8 cellular contexts compared by ENCODE assay signal in the genomic region with DNA sequence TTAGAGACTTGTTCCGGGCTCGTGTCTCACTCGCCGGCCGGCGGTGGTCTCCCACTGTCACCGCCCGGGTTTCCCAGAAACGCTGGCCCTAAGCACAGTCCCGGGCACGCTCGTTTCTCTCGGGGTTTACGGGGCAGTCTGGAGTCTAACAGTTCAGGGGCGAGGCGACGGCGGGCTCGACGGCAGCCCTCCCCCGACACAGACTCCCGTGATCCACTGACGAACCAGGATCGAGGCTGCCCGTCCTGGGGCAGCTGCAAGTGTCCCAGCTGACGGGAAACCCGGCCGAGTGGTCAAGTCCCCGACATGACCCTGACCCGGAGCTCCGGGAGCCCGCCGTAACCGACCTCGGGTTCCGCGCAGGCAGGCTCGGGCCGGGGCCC. TPM values are rescaled to one million over a fixed set of nuclear protein-coding genes. Genes with fewer than 3 reads are reported as not detected.
DNase-seq lines count a peak whose midpoint lies in the region; TF ChIP-seq lines count a peak whose summit lies in the region.

No MANE protein-coding gene starts in this region.

- H3K9ac ChIP-seq in HUES6 (ENCODE audit: low read length) = peak overlapping the region; percentile 96

- H3K4me3 ChIP-seq in HUES6 (ENCODE audit: low read depth, low read length) (peak overlapping the region; percentile 98), choroid plexus epithelial cell (ENCODE audit: low read depth, low read length) (peak overlapping the region; percentile 83)

- peak overlapping the region; percentile 57; the same call in 1 of the 2 replicates for H3K27ac ChIP-seq in HUES6 (ENCODE audit: low read depth, low read length)

- H3K4me1 ChIP-seq in HUES6 (ENCODE audit: control insufficient read depth, insufficient read depth, low read length) = peaks cover 18% of the 10 kb centered on the region

- DNase-seq in DMS53 (lab: John Stamatoyannopoulos, UW) (peak; percentile 65), DMS53 treated with DMSO at 0.1 percent for 48 hours (lab: John Stamatoyannopoulos, UW; ENCODE audit: unreplicated experiment) (no peak), choroid plexus epithelial cell (ENCODE audit: low read depth) (no peak), myocyte (ENCODE audit: low read depth) (peak; percentile 38), SHP77 (lab: John Stamatoyannopoulos, UW) (no peak), HT-29 (ENCODE audit: low spot score) (no peak)
- no peak for DNase-seq in stimulated activated CD4-positive, alpha-beta T cell treated with anti-CD3 and anti-CD28 coated beads, Interleukin-1b, Interleukin-23, amount 100 ng/mL, for 48 hours

- H3K27me3 ChIP-seq in HUES6 (ENCODE audit: control insufficient read depth, insufficient read depth, low read length) = peaks cover 7% of the 10 kb centered on the region

- H3K36me3 ChIP-seq in HUES6 (ENCODE audit: control insufficient read depth, insufficient read depth, low read length) = peaks cover 20% of the 10 kb centered on the region

- no peaks in the 10 kb centered on the region for H3K9me3 ChIP-seq in HUES6 (ENCODE audit: control insufficient read depth, insufficient read depth, low read depth, low read length)

- TF ChIP-seq CTCF in choroid plexus epithelial cell (conservative IDR thresholded peaks at IDR 0.05; ENCODE audit: low read depth, low read length) = no peak

RNA-seq across cellular contexts. Expression of a gene that starts 0.5 kb away (rescaled TPM):
- total RNA-seq in myocyte = 50.3 and 52.2 TPM in 2 replicates
- 46.6 TPM for polyA plus RNA-seq in myocyte (2012)
- 93.1 and 94.4 TPM in 2 replicates for total RNA-seq in HT-29 (2014; rRNA removed; shearing (Covaris generic))

RNA-seq across cellular contexts. Expression of a gene that starts 7.1 kb away (rescaled TPM):
- total RNA-seq in myocyte = 2.2 and 2.5 TPM in 2 replicates
- 3.7 TPM for polyA plus RNA-seq in myocyte (2012)
- total RNA-seq in HT-29 (2014; rRNA removed; shearing (Covaris generic)) = 0.48 and 0.50 TPM in 2 replicates

RNA-seq across cellular contexts. Expression of a gene that starts 26.6 kb away (rescaled TPM):
- total RNA-seq in myocyte = 1.2 TPM in 1 of 2 replicates, not detected in the other
- polyA plus RNA-seq in myocyte (2012) = 1.9 TPM
- total RNA-seq in HT-29 (2014; rRNA removed; shearing (Covaris generic)) = 4.1 and 6.0 TPM in 2 replicates

RNA-seq across cellular contexts. Expression of a gene that starts 34.6 kb away (rescaled TPM):
- total RNA-seq in myocyte = 97.3 and 106 TPM in 2 replicates
- polyA plus RNA-seq in myocyte (2012) = 56.4 TPM
- total RNA-seq in HT-29 (2014; rRNA removed; shearing (Covaris generic)) = 104 and 113 TPM in 2 replicates

RNA-seq across cellular contexts. Expression of a gene that starts 35.3 kb away (rescaled TPM):
- total RNA-seq in myocyte = 41.6 and 43.4 TPM in 2 replicates
- polyA plus RNA-seq in myocyte (2012) = 22.1 TPM
- 152 and 157 TPM in 2 replicates for total RNA-seq in HT-29 (2014; rRNA removed; shearing (Covaris generic))

Comparison
In these comparisons a context has a peak if more than half of its experiments do, and no peak if none do; other contexts are left out.
1. DNase-seq: peak in DMS53 (single experiment) and myocyte (single experiment); none in DMS53 treated with DMSO at 0.1 percent for 48 hours (single experiment), choroid plexus epithelial cell (single experiment), SHP77 (0 of 2), HT-29 (single experiment) and stimulated activated CD4-positive, alpha-beta T cell treated with anti-CD3 and anti-CD28 coated beads, Interleukin-1b, Interleukin-23, amount 100 ng/mL, for 48 hours (single experiment).